19 cellular contexts compared by ENCODE assay signal in genomic region chr6:106094261-106094963, GRCh38. TPM values are rescaled to one million over a fixed set of nuclear protein-coding genes. Genes with fewer than 3 reads are reported as not detected.
A peak's percentile ranks its signal among the peaks of the same experiment; 100 is the strongest.
DNase-seq lines count a peak whose midpoint lies in the region; ATAC-seq and TF ChIP-seq lines count a peak whose summit lies in the region.
"Had no signal": no experiment of that assay in that cellular context is flagged by ENCODE, and none has a peak within 500 bp of the region (broad histone marks: within the 10 kb centered on the region; RNA-seq: fewer than 3 reads in every experiment).

No MANE protein-coding gene starts in this region.

- intact Hi-C loops in CD8-positive, alpha-beta T cell (cut with DNase I, micrococcal nuclease) = no loop called here
- intact Hi-C loops in ovary (cut with DNase I) = no loop called here

- POLR2A ChIA-PET in CD8-positive, alpha-beta T cell (lab: Charles Lee) = interaction anchor here (0.7 to 3.6 kb wide), 2 partner anchors 15 to 102 kb away, joined by 3 to 13 read pairs; no protein-coding TSS in a partner anchor

- H3K4me3 ChIP-seq in CD8-positive, alpha-beta T cell (ENCODE audit: low read depth, low read length) = no peak overlapping the region
- no peak overlapping the region for H3K4me3 ChIP-seq in ovary
- H3K4me3 ChIP-seq: right lobe of liver had no signal

- H3K27ac ChIP-seq in CD8-positive, alpha-beta T cell (ENCODE audit: low read depth, low read length) = no peak overlapping the region
- no peak overlapping the region for H3K27ac ChIP-seq in ovary
- H3K27ac ChIP-seq: right lobe of liver had no signal

- no peaks in the 10 kb centered on the region for H3K9me3 Mint-ChIP-seq in CD8-positive, alpha-beta T cell
- H3K9me3 Mint-ChIP-seq in HFFc6 = no peaks in the 10 kb centered on the region
- H3K9me3 Mint-ChIP-seq in activated naive CD8-positive, alpha-beta T cell treated with anti-CD3 and anti-CD28 coated beads, Interleukin-2, amount 50 U/mL, for 24 hours = no peaks in the 10 kb centered on the region
- no peaks in the 10 kb centered on the region for H3K9me3 Mint-ChIP-seq in nephron progenitor cell
- H3K9me3 Mint-ChIP-seq: activated naive CD4-positive, alpha-beta T cell treated with anti-CD3 and anti-CD28 coated beads, Interleukin-2, amount 50 U/mL, for 72 hours; nephron had no signal

- no peak for ATAC-seq in CD8-positive, alpha-beta T cell
- ATAC-seq in activated naive CD8-positive, alpha-beta T cell treated with anti-CD3 and anti-CD28 coated beads, Interleukin-2, amount 50 U/mL, for 24 hours = no peak
- ATAC-seq in HG03025 (IDR thresholded peaks at IDR 0.05; ENCODE audit: low FRiP score, unreplicated experiment) (no peak), HG02678 (IDR thresholded peaks at IDR 0.05; ENCODE audit: unreplicated experiment) (no peak)
- ATAC-seq: activated naive CD4-positive, alpha-beta T cell treated with anti-CD3 and anti-CD28 coated beads, Interleukin-2, amount 50 U/mL, for 72 hours; Panc1; right lobe of liver had no signal

- H3K4me1 Mint-ChIP-seq in CD8-positive, alpha-beta T cell (ENCODE audit: low read depth) = peaks cover 69% of the 10 kb centered on the region
- H3K4me1 Mint-ChIP-seq in HFFc6 (ENCODE audit: low read depth) (peaks cover 99% of the 10 kb centered on the region), nephron progenitor cell (peaks cover 72% of the 10 kb centered on the region)
- peaks cover 74% of the 10 kb centered on the region for H3K4me1 Mint-ChIP-seq in activated naive CD8-positive, alpha-beta T cell treated with anti-CD3 and anti-CD28 coated beads, Interleukin-2, amount 50 U/mL, for 24 hours

- H3K9me3 ChIP-seq in CD8-positive, alpha-beta T cell (ENCODE audit: low read length) = no peaks in the 10 kb centered on the region
- H3K9me3 ChIP-seq in ovary = no peaks in the 10 kb centered on the region
- H3K9me3 ChIP-seq: right lobe of liver had no signal

- TF ChIP-seq POLR2A in ovary (IDR thresholded peaks at IDR 0.05) = no peak

- peaks cover 37% of the 10 kb centered on the region for H3K4me1 ChIP-seq in CD8-positive, alpha-beta T cell (ENCODE audit: insufficient read depth, low read length)
- peaks cover 4% of the 10 kb centered on the region for H3K4me1 ChIP-seq in ovary (ENCODE audit: insufficient read depth)

- 64 to 70% (median 68%) methylated on average over 7 of the region's 7 CpGs for WGBS in ovary, 3 donors

- DNase-seq in CD8-positive, alpha-beta T cell = no peak
- DNase-seq in HFFc6 (no peak), nephron progenitor cell (no peak), ovary (no peak), SKM-1 treated with dmso at 0.1 percent for 144 hours (lab: John Stamatoyannopoulos, UW; ENCODE audit: unreplicated experiment) (no peak)
- DNase-seq in activated naive CD8-positive, alpha-beta T cell treated with anti-CD3 and anti-CD28 coated beads, Interleukin-2, amount 50 U/mL, for 24 hours = no peak
- DNase-seq: activated CD4-positive, alpha-beta T cell treated with anti-CD3 and anti-CD28 coated beads, Interleukin-2, amount 50 U/mL, for 4 hours; GDM1; hippocampal formation; KG1; NCI-H1417; right lobe of liver; stimulated activated CD4-positive, alpha-beta T cell treated with anti-CD3 and anti-CD28 coated beads, Interleukin-4, amount 100 ng/mL, for 4 hours; stimulated activated naive CD4-positive, alpha-beta T cell treated with Interleukin-2 at 50 U/mL for 16 hours had no signal

- H3K27me3 Mint-ChIP-seq in CD8-positive, alpha-beta T cell (ENCODE audit: low read depth) = peaks cover 29% of the 10 kb centered on the region
- H3K27me3 Mint-ChIP-seq in HFFc6 (ENCODE audit: insufficient read depth) = no peaks in the 10 kb centered on the region
- H3K27me3 Mint-ChIP-seq in activated naive CD8-positive, alpha-beta T cell treated with anti-CD3 and anti-CD28 coated beads, Interleukin-2, amount 50 U/mL, for 24 hours = peaks cover 23% of the 10 kb centered on the region
- peaks cover 6% of the 10 kb centered on the region for H3K27me3 Mint-ChIP-seq in nephron progenitor cell (ENCODE audit: low read depth, poor library complexity)

- H3K36me3 Mint-ChIP-seq in CD8-positive, alpha-beta T cell = peaks cover 2% of the 10 kb centered on the region
- peaks cover 60% of the 10 kb centered on the region for H3K36me3 Mint-ChIP-seq in HFFc6 (ENCODE audit: low read depth)
- H3K36me3 Mint-ChIP-seq in activated naive CD8-positive, alpha-beta T cell treated with anti-CD3 and anti-CD28 coated beads, Interleukin-2, amount 50 U/mL, for 24 hours (ENCODE audit: low read depth) = peaks cover 6% of the 10 kb centered on the region
- peaks cover 66% of the 10 kb centered on the region for H3K36me3 Mint-ChIP-seq in nephron progenitor cell (ENCODE audit: low read depth)

- no peak for TF ChIP-seq CTCF in CD8-positive, alpha-beta T cell (IDR thresholded peaks at IDR 0.05)
- TF ChIP-seq CTCF in HFFc6 (IDR thresholded peaks at IDR 0.05) = no peak
- TF ChIP-seq CTCF in nephron progenitor cell (IDR thresholded peaks at IDR 0.05) = no peak
- no peak for TF ChIP-seq CTCF in ovary (IDR thresholded peaks at IDR 0.05)

- peak overlapping the region; percentile 30 for H3K4me3 Mint-ChIP-seq in CD8-positive, alpha-beta T cell
- H3K4me3 Mint-ChIP-seq in HFFc6 (peak overlapping the region; percentile 28; the same call in 1 of the 2 replicates), nephron progenitor cell (no peak overlapping the region)
- H3K4me3 Mint-ChIP-seq in activated naive CD8-positive, alpha-beta T cell treated with anti-CD3 and anti-CD28 coated beads, Interleukin-2, amount 50 U/mL, for 24 hours = peak overlapping the region; percentile 35
- H3K4me3 Mint-ChIP-seq: nephron had no signal

- TF ChIP-seq EP300 in ovary (IDR thresholded peaks at IDR 0.05) = no peak

- peak overlapping the region; percentile 78 for H3K27ac Mint-ChIP-seq in CD8-positive, alpha-beta T cell
- H3K27ac Mint-ChIP-seq in HFFc6 (peak overlapping the region; percentile 53), nephron progenitor cell (peak overlapping the region; percentile 55)
- peak overlapping the region; percentile 61 for H3K27ac Mint-ChIP-seq in activated naive CD8-positive, alpha-beta T cell treated with anti-CD3 and anti-CD28 coated beads, Interleukin-2, amount 50 U/mL, for 24 hours
- H3K27ac Mint-ChIP-seq: nephron had no signal

- no peaks in the 10 kb centered on the region for H3K27me3 ChIP-seq in CD8-positive, alpha-beta T cell (ENCODE audit: insufficient read depth, low read length)
- no peaks in the 10 kb centered on the region for H3K27me3 ChIP-seq in ovary

- H3K36me3 ChIP-seq in CD8-positive, alpha-beta T cell (ENCODE audit: insufficient read depth, low read length) = no peaks in the 10 kb centered on the region
- H3K36me3 ChIP-seq in ovary = no peaks in the 10 kb centered on the region
- H3K36me3 ChIP-seq: right lobe of liver had no signal

- CTCF ChIA-PET in CD8-positive, alpha-beta T cell (lab: Charles Lee) = interaction anchor here (0.6 to 3.5 kb wide), 4 partner anchors 24 to 663 kb away, joined by 3 to 18 read pairs (median 4); no protein-coding TSS in a partner anchor

RNA-seq across cellular contexts. Expression of gene PRDM1, which starts 8.3 kb away (rescaled TPM):
- 10 to 100 TPM; 35.5 to 38.4 TPM for total RNA-seq in CD8-positive, alpha-beta T cell
- 10 to 100 TPM in 3 of 6 experiments, 1 to 10 TPM in 3; 8.4 to 12.3 (median 10.3) TPM for total RNA-seq in HFFc6 (2021; fragmentation: NEBNext Ultra II Directional; extraction: Animal tissue kit (Norgen Biotek cat#: 25700))
- 10 to 100 TPM in 1 of 7 donors, 1 to 10 TPM in 6; 3.5 to 10.6 (median 4.4) TPM for total RNA-seq in ovary
- polyA plus RNA-seq in ovary = 1 to 10 TPM; 2.7 to 7.2 TPM
